ENCODE assay signal across 15 cellular contexts in the genomic region with DNA sequence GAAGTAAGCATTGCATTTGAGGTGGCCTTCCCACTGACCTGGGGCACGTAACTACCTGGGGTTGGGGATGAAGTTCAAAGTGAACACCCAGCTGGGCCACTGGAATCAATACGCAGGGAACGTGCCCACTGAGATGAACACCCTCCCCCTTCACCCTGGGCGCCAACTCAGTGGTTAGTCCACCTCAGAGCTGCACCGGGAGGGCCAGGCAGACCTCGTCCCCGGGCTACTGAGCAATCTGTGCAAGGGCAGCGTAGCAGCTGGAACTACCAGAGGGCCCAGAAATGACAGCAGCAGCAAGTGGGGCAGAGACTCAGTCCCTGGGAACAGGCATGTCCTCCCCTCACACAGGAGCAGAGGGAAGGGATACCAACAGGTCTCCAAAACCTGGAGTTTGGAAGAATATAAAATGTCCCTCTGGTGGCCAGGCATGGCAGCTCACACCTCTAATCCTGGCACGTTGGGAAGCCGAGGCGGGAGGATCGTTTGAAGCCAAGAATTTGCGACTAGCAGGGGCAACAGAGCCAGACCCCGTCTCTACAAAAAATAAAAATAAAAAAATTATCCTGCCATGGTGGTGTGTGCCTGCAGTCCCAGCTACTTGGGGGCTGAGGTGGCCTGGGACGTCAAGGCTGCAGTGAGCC.
DNase-seq lines count a peak whose midpoint lies in the region; TF ChIP-seq lines count a peak whose summit lies in the region.
"Had no signal": no experiment of that assay in that cellular context is flagged by ENCODE, and none has a peak within 500 bp of the region (broad histone marks: within the 10 kb centered on the region; RNA-seq: fewer than 3 reads in every experiment).

No MANE protein-coding gene starts in this region.

- H4K20me1 ChIP-seq in KMS-11 (ENCODE audit: insufficient read depth), result no peaks in the 10 kb centered on the region

- H3K9me3 Mint-ChIP-seq in nephron progenitor cell, result no peaks in the 10 kb centered on the region
- H3K9me3 Mint-ChIP-seq: activated naive CD4-positive, alpha-beta T cell treated with anti-CD3 and anti-CD28 coated beads for 36 hours; natural killer cell had no signal

- H3K79me2 ChIP-seq in KMS-11 (ENCODE audit: insufficient read depth, low read depth), result no peaks in the 10 kb centered on the region

- no peak for DNase-seq in GM06990 (ENCODE audit: extremely low read depth, insufficient read length)
- DNase-seq in choroid plexus epithelial cell (ENCODE audit: low read depth), result no peak
- no peak for DNase-seq in nephron progenitor cell
- DNase-seq in HK-2 (ENCODE audit: unreplicated experiment), result no peak
- DNase-seq in NCI-H1105 (lab: John Stamatoyannopoulos, UW), result no peak
- no peak for DNase-seq in cerebellar nuclear complex (lab: John Stamatoyannopoulos, UW)
- DNase-seq in NCI-H1930 (lab: John Stamatoyannopoulos, UW), result no peak
- DNase-seq: activated naive CD4-positive, alpha-beta T cell treated with anti-CD3 and anti-CD28 coated beads for 36 hours; gastrocnemius medialis; left colon; natural killer cell; NCI-H1694; NCI-H748 treated with DMSO at 0.1 percent for 48 hours had no signal

- no peak overlapping the region for H3K4me2 ChIP-seq in KMS-11

- TF ChIP-seq CTCF in GM06990 (IDR thresholded peaks at IDR 0.05; ENCODE audit: insufficient read depth, low read length, poor library complexity, severe bottlenecking) (peak; percentile 15), KMS-11 (conservative IDR thresholded peaks at IDR 0.05; ENCODE audit: low read depth, low read length) (peak; percentile 23; the same call in 1 of the 2 replicates), choroid plexus epithelial cell (conservative IDR thresholded peaks at IDR 0.05; ENCODE audit: low read depth, low read length) (peak; percentile 46), nephron progenitor cell (IDR thresholded peaks at IDR 0.05) (peak; percentile 29)

- no peak overlapping the region for H3K4me3 Mint-ChIP-seq in nephron progenitor cell
- H3K4me3 Mint-ChIP-seq: activated naive CD4-positive, alpha-beta T cell treated with anti-CD3 and anti-CD28 coated beads for 36 hours; natural killer cell had no signal

- H3K4me3 ChIP-seq in GM06990 (replicated peaks; ENCODE audit: low read depth, low read length) (no peak overlapping the region), KMS-11 (IDR thresholded peaks at IDR 0.05; ENCODE audit: insufficient read depth, low read depth, low read length) (no peak overlapping the region), choroid plexus epithelial cell (ENCODE audit: low read depth, low read length) (no peak overlapping the region)
- H3K4me3 ChIP-seq: gastrocnemius medialis, SJSA1 had no signal

- no peaks in the 10 kb centered on the region for H3K36me3 Mint-ChIP-seq in nephron progenitor cell (ENCODE audit: low read depth)
- H3K36me3 Mint-ChIP-seq: natural killer cell had no signal

- H3K4me1 Mint-ChIP-seq in nephron progenitor cell, result peaks cover 22% of the 10 kb centered on the region
- H3K4me1 Mint-ChIP-seq: natural killer cell had no signal

- no peak overlapping the region for H3K27ac Mint-ChIP-seq in nephron progenitor cell
- H3K27ac Mint-ChIP-seq: activated naive CD4-positive, alpha-beta T cell treated with anti-CD3 and anti-CD28 coated beads for 36 hours; natural killer cell had no signal

- H3K36me3 ChIP-seq in GM06990 (ENCODE audit: control insufficient read depth, insufficient read depth, low read length) (no peaks in the 10 kb centered on the region), KMS-11 (ENCODE audit: insufficient read depth) (no peaks in the 10 kb centered on the region)
- H3K36me3 ChIP-seq: gastrocnemius medialis, SJSA1 had no signal

- H2AFZ ChIP-seq in KMS-11 (ENCODE audit: low read depth), result no peak overlapping the region

- H3K4me1 ChIP-seq in KMS-11 (ENCODE audit: low read depth, poor library complexity, severe bottlenecking), result peaks cover 4% of the 10 kb centered on the region
- H3K4me1 ChIP-seq: gastrocnemius medialis, SJSA1 had no signal

- H3K27me3 ChIP-seq in GM06990 (replicated peaks; ENCODE audit: control insufficient read depth, insufficient read depth, low read length) (no peaks in the 10 kb centered on the region; the same call in 1 of the 2 replicates), KMS-11 (ENCODE audit: insufficient read depth, low read depth) (no peaks in the 10 kb centered on the region)
- H3K27me3 ChIP-seq: gastrocnemius medialis, SJSA1 had no signal

- no peak overlapping the region for H3K27ac ChIP-seq in KMS-11
- H3K27ac ChIP-seq: gastrocnemius medialis, SJSA1 had no signal

- peaks cover 3% of the 10 kb centered on the region for H3K27me3 Mint-ChIP-seq in nephron progenitor cell (ENCODE audit: low read depth, poor library complexity)

- H3K9ac ChIP-seq in KMS-11, result no peak overlapping the region
